ENCODE assay signal across 8 cellular contexts in genomic region chr19:21568816-21569496, GRCh38.
DNase-seq lines count a peak whose midpoint lies in the region; ATAC-seq lines count a peak whose summit lies in the region.

No MANE protein-coding gene starts in this region.

- no peak overlapping the region for H3K4ac ChIP-seq in mesenchymal stem cell (ENCODE audit: low read depth in 1 of 2, low read length in 2 of 2)

- H2BK120ac ChIP-seq in mesenchymal stem cell (ENCODE audit: low read depth, low read length) = no peak overlapping the region

- no peak overlapping the region for H3K18ac ChIP-seq in mesenchymal stem cell (ENCODE audit: low read depth in 1 of 2, low read length in 2 of 2)

- DNase-seq in activated CD4-positive, alpha-beta T cell treated with anti-CD3 and anti-CD28 coated beads, Interleukin-2, amount 10 ng/mL, durations not matched to agents 24 days and 14 days = peak; percentile 93
- DNase-seq in dedifferentiated amniotic fluid mesenchymal stem cell (ENCODE audit: extremely low spot score) = peak; percentile 65
- DNase-seq in mesenchymal stem cell = no peak
- peak; percentile 53 for DNase-seq in stimulated activated CD8-positive, alpha-beta memory T cell treated with anti-CD3 and anti-CD28 coated beads, Interleukin-15, amount 100 ng/mL, for 24 hours (ENCODE audit: low read depth)

- peaks cover 10 to 41% (median 29%) of the 10 kb centered on the region in 3 donors for H3K9me3 Mint-ChIP-seq in IgD-negative memory B cell
- peaks cover 45% of the 10 kb centered on the region for H3K9me3 Mint-ChIP-seq in activated CD4-positive, alpha-beta T cell treated with anti-CD3 and anti-CD28 coated beads, Interleukin-2, amount 10 ng/mL, durations not matched to agents 24 days and 14 days

- peaks cover 9% of the 10 kb centered on the region for H3K36me3 Mint-ChIP-seq in IgD-negative memory B cell
- H3K36me3 Mint-ChIP-seq in activated CD4-positive, alpha-beta T cell treated with anti-CD3 and anti-CD28 coated beads, Interleukin-2, amount 10 ng/mL, durations not matched to agents 24 days and 14 days (ENCODE audit: low read depth) = peaks cover 12% of the 10 kb centered on the region

- peaks cover 14% of the 10 kb centered on the region for H3K36me3 ChIP-seq in BLaER1
- peaks cover 0 to under 1% of the 10 kb centered on the region in 2 experiments for H3K36me3 ChIP-seq in mesenchymal stem cell (ENCODE audit: control insufficient read depth in 1 of 2, insufficient read depth in 2 of 2, low read depth in 1 of 2, low read length in 2 of 2)

- H3K4me1 ChIP-seq in BLaER1 = peaks cover 21% of the 10 kb centered on the region
- no peaks in the 10 kb centered on the region for H3K4me1 ChIP-seq in mesenchymal stem cell (ENCODE audit: control insufficient read depth, insufficient read depth, low read depth, low read length)

- no peaks in the 10 kb centered on the region for H4K20me1 ChIP-seq in BLaER1

- no peaks in the 10 kb centered on the region for H3K27me3 ChIP-seq in BLaER1
- no peaks in the 10 kb centered on the region for H3K27me3 ChIP-seq in mesenchymal stem cell (ENCODE audit: control insufficient read depth in 1 of 2, insufficient read depth in 1 of 2, low read length in 2 of 2)

- 89% methylated on average over 20 of the region's 21 CpGs for WGBS in mesenchymal stem cell

- no peak overlapping the region for H2AFZ ChIP-seq in mesenchymal stem cell (ENCODE audit: low read depth, low read length)

- intact Hi-C loops in activated CD4-positive, alpha-beta T cell treated with anti-CD3 and anti-CD28 coated beads, Interleukin-2, amount 10 ng/mL, durations not matched to agents 24 days and 14 days (cut with micrococcal nuclease) = loop anchor here (2.0 kb wide), 1 partner anchor 64 kb away; the partner anchor contains the start of gene ZNF429

- no peak overlapping the region for H2BK12ac ChIP-seq in mesenchymal stem cell (ENCODE audit: low read length in 2 of 2)

- peak overlapping the region; percentile 66 for H3K4me2 ChIP-seq in BLaER1
- H3K4me2 ChIP-seq in mesenchymal stem cell (ENCODE audit: low read length, poor library complexity, severe bottlenecking) = no peak overlapping the region

- peak overlapping the region; percentile 52 to 90 (median 58) for H3K27ac Mint-ChIP-seq in IgD-negative memory B cell
- peak overlapping the region; percentile 92 for H3K27ac Mint-ChIP-seq in activated CD4-positive, alpha-beta T cell treated with anti-CD3 and anti-CD28 coated beads, Interleukin-2, amount 10 ng/mL, durations not matched to agents 24 days and 14 days

- H3K23ac ChIP-seq in mesenchymal stem cell (ENCODE audit: low read length in 2 of 2) = no peak overlapping the region

- no peak overlapping the region for H4K8ac ChIP-seq in mesenchymal stem cell (ENCODE audit: low read length)

- peak overlapping the region; percentile 94 for H3K9ac ChIP-seq in BLaER1
- H3K9ac ChIP-seq in mesenchymal stem cell (ENCODE audit: low read length) = peak overlapping the region; percentile 95

- H3K4me1 Mint-ChIP-seq in IgD-negative memory B cell = peaks cover 4 to 7% (median 5%) of the 10 kb centered on the region in 3 donors
- peaks cover 3% of the 10 kb centered on the region for H3K4me1 Mint-ChIP-seq in activated CD4-positive, alpha-beta T cell treated with anti-CD3 and anti-CD28 coated beads, Interleukin-2, amount 10 ng/mL, durations not matched to agents 24 days and 14 days

- H3K4me3 ChIP-seq in BLaER1 (peak overlapping the region; percentile 80), mesenchymal stem cell (ENCODE audit: insufficient read depth in 1 of 2, low read depth in 1 of 2, low read length in 2 of 2) (peak overlapping the region in 1 of 2 experiments; percentile 81)

- ATAC-seq in HG03521 (IDR thresholded peaks at IDR 0.05; ENCODE audit: unreplicated experiment) (no peak), GM18867 (IDR thresholded peaks at IDR 0.05; ENCODE audit: unreplicated experiment) (no peak)

- H3K9me3 ChIP-seq in BLaER1 (peaks cover 61% of the 10 kb centered on the region), mesenchymal stem cell (ENCODE audit: control insufficient read depth, low read length) (peaks cover 21% of the 10 kb centered on the region)

- no peak overlapping the region for H3K14ac ChIP-seq in mesenchymal stem cell (ENCODE audit: low read length in 2 of 2)

- H3K27ac ChIP-seq in BLaER1 (peak overlapping the region; percentile 91), mesenchymal stem cell (ENCODE audit: low read length, poor library complexity, severe bottlenecking) (no peak overlapping the region)

- H3K4me3 Mint-ChIP-seq in IgD-negative memory B cell = peak overlapping the region; percentile 91 to 98 (median 94)
- peak overlapping the region; percentile 89 for H3K4me3 Mint-ChIP-seq in activated CD4-positive, alpha-beta T cell treated with anti-CD3 and anti-CD28 coated beads, Interleukin-2, amount 10 ng/mL, durations not matched to agents 24 days and 14 days

- H4K91ac ChIP-seq in mesenchymal stem cell (ENCODE audit: low read length) = no peak overlapping the region

- no peak overlapping the region for H2BK5ac ChIP-seq in mesenchymal stem cell (ENCODE audit: low read depth, low read length, poor library complexity, severe bottlenecking)

- H2BK15ac ChIP-seq in mesenchymal stem cell (ENCODE audit: low read depth, poor library complexity, severe bottlenecking) = no peak overlapping the region

- no peak overlapping the region for H2AK5ac ChIP-seq in mesenchymal stem cell (ENCODE audit: low read length, severe bottlenecking)

- H3K79me1 ChIP-seq in mesenchymal stem cell (replicated peaks; ENCODE audit: low read length, poor library complexity, severe bottlenecking) = no peaks in the 10 kb centered on the region

- H3K27me3 Mint-ChIP-seq in IgD-negative memory B cell = no peaks in the 10 kb centered on the region
- H3K27me3 Mint-ChIP-seq in activated CD4-positive, alpha-beta T cell treated with anti-CD3 and anti-CD28 coated beads, Interleukin-2, amount 10 ng/mL, durations not matched to agents 24 days and 14 days = no peaks in the 10 kb centered on the region
